Comparison of ENCODE assay signal across 18 cellular contexts in genomic region chr10:32889631-32890212, GRCh38.
"Had no signal": no experiment of that assay in that cellular context is flagged by ENCODE, and none has a peak within 500 bp of the region (broad histone marks: within the 10 kb centered on the region; RNA-seq: fewer than 3 reads in every experiment).

No MANE protein-coding gene starts in this region.

- H3K4me3 ChIP-seq: hepatocyte, neural progenitor cell, skin epidermis, thyroid gland, uterus had no signal

- H3K9ac ChIP-seq: neural progenitor cell, parathyroid adenoma had no signal

- DNase-seq: activated B cell treated with CpG ODN at 0.5 μM for 24 hours; activated CD4-positive, alpha-beta T cell treated with anti-CD3 and anti-CD28 coated beads, Interleukin-2, amount 10 ng/mL, durations not matched to agents 7 days and 5 days; activated effector memory CD4-positive, alpha-beta T cell treated with Interleukin-2 at 50 U/mL for 16 hours; activated T-cell treated with anti-CD3 and anti-CD28 coated beads, Interleukin-2, amount 50 U/mL, for 1 hour; amygdala; cerebellar nuclear complex; retina; stimulated activated CD4-positive, alpha-beta T cell treated with anti-CD3 and anti-CD28 coated beads, Interleukin-4, amount 100 ng/mL, for 4 hours; T1000; thyroid gland; uterus had no signal

- H3K4me1 Mint-ChIP-seq: brain, neural progenitor cell had no signal

- H3K36me3 Mint-ChIP-seq: activated naive CD4-positive, alpha-beta T cell treated with anti-CD3 and anti-CD28 coated beads, Interleukin-2, amount 50 U/mL, for 24 hours; brain; neural progenitor cell had no signal

- H3K4me1 ChIP-seq: parathyroid adenoma, thyroid gland, uterus had no signal

- H3K27ac ChIP-seq: hepatocyte, neural progenitor cell, parathyroid adenoma, skin epidermis, thyroid gland, uterus had no signal

- H3K9me3 Mint-ChIP-seq: activated B cell treated with CpG ODN at 0.5 μM for 24 hours; activated CD4-positive, alpha-beta T cell treated with anti-CD3 and anti-CD28 coated beads, Interleukin-2, amount 10 ng/mL, durations not matched to agents 7 days and 5 days; activated naive CD4-positive, alpha-beta T cell treated with anti-CD3 and anti-CD28 coated beads, Interleukin-2, amount 50 U/mL, for 24 hours; brain; dendritic cell treated with granulocyte-macrophage colony-stimulating factor and Interleukin-4, amounts not matched to agents 40 ng/mL and 50 ng/mL, for 4 days; neural progenitor cell had no signal

- H3K9me3 ChIP-seq: thyroid gland, uterus had no signal

- H3K36me3 ChIP-seq: neural progenitor cell, thyroid gland, uterus had no signal

- H3K79me2 ChIP-seq: hepatocyte, parathyroid adenoma had no signal

- H3K27me3 Mint-ChIP-seq: activated B cell treated with CpG ODN at 0.5 μM for 24 hours; activated CD4-positive, alpha-beta T cell treated with anti-CD3 and anti-CD28 coated beads, Interleukin-2, amount 10 ng/mL, durations not matched to agents 7 days and 5 days; activated naive CD4-positive, alpha-beta T cell treated with anti-CD3 and anti-CD28 coated beads, Interleukin-2, amount 50 U/mL, for 24 hours; brain; dendritic cell treated with granulocyte-macrophage colony-stimulating factor and Interleukin-4, amounts not matched to agents 40 ng/mL and 50 ng/mL, for 4 days had no signal

- H3K4me2 ChIP-seq: hepatocyte, neural progenitor cell had no signal

- H3K4me3 Mint-ChIP-seq: activated B cell treated with CpG ODN at 0.5 μM for 24 hours; activated CD4-positive, alpha-beta T cell treated with anti-CD3 and anti-CD28 coated beads, Interleukin-2, amount 10 ng/mL, durations not matched to agents 7 days and 5 days; activated naive CD4-positive, alpha-beta T cell treated with anti-CD3 and anti-CD28 coated beads, Interleukin-2, amount 50 U/mL, for 24 hours; brain; dendritic cell treated with granulocyte-macrophage colony-stimulating factor and Interleukin-4, amounts not matched to agents 40 ng/mL and 50 ng/mL, for 4 days; neural progenitor cell had no signal

- H3K27ac Mint-ChIP-seq: activated B cell treated with CpG ODN at 0.5 μM for 24 hours; activated CD4-positive, alpha-beta T cell treated with anti-CD3 and anti-CD28 coated beads, Interleukin-2, amount 10 ng/mL, durations not matched to agents 7 days and 5 days; activated naive CD4-positive, alpha-beta T cell treated with anti-CD3 and anti-CD28 coated beads, Interleukin-2, amount 50 U/mL, for 24 hours; brain; dendritic cell treated with granulocyte-macrophage colony-stimulating factor and Interleukin-4, amounts not matched to agents 40 ng/mL and 50 ng/mL, for 4 days; neural progenitor cell had no signal

- H3K27me3 ChIP-seq: hepatocyte, neural progenitor cell, thyroid gland, uterus had no signal

- H2AFZ ChIP-seq: hepatocyte, neural progenitor cell, parathyroid adenoma had no signal
